In genomic region chr10:71247804-71248203, GRCh38 we compare ENCODE assay signal across 15 cellular contexts.
"Had no signal": no experiment of that assay in that cellular context is flagged by ENCODE, and none has a peak within 500 bp of the region (broad histone marks: within the 10 kb centered on the region; RNA-seq: fewer than 3 reads in every experiment).

No MANE protein-coding gene starts in this region.

- H3K9me3 ChIP-seq: left lung, suprapubic skin, uterus had no signal

- H3K4me3 ChIP-seq: left lung, suprapubic skin, uterus had no signal

- H3K27me3 ChIP-seq: left lung, uterus had no signal

- H3K27ac ChIP-seq: left lung, suprapubic skin, uterus had no signal

- DNase-seq: activated CD4-positive, alpha-beta T cell treated with anti-CD3 and anti-CD28 coated beads, Interleukin-2, amount 50 U/mL, for 48 hours; activated CD8-positive, alpha-beta memory T cell treated with anti-CD3 and anti-CD28 coated beads, Interleukin-2, amount 10 ng/mL, durations not matched to agents 7 days and 5 days; activated effector memory CD4-positive, alpha-beta T cell treated with Interleukin-2 at 50 U/mL for 16 hours; activated T-cell treated with anti-CD3 and anti-CD28 coated beads, Interleukin-2, amount 50 U/mL, for 24 hours; dermis blood vessel endothelial cell; endodermal cell; left lung; stimulated activated CD4-positive, alpha-beta T cell treated with anti-CD3 and anti-CD28 coated beads, Interleukin-12 subunit alpha, Interleukin-12 subunit beta, amount 100 ng/mL, for 4 hours; stimulated activated naive CD4-positive, alpha-beta T cell treated with Interleukin-2 at 50 U/mL for 16 hours; uterus had no signal

- H3K36me3 ChIP-seq: left lung, suprapubic skin, uterus had no signal

- H3K36me3 Mint-ChIP-seq: activated CD8-positive, alpha-beta memory T cell treated with anti-CD3 and anti-CD28 coated beads, Interleukin-2, amount 10 ng/mL, durations not matched to agents 7 days and 5 days; activated naive CD4-positive, alpha-beta T cell treated with anti-CD3 and anti-CD28 coated beads, Interleukin-2, amount 50 U/mL, for 24 hours had no signal

- ATAC-seq: activated CD4-positive, CD25-positive, alpha-beta regulatory T cell treated with anti-CD3 and anti-CD28 coated beads, Interleukin-2, amount 50 U/mL, for 24 hours; activated CD8-positive, alpha-beta memory T cell treated with anti-CD3 and anti-CD28 coated beads, Interleukin-2, amount 10 ng/mL, durations not matched to agents 7 days and 5 days; sciatic nerve had no signal

- H3K4me3 Mint-ChIP-seq: activated CD8-positive, alpha-beta memory T cell treated with anti-CD3 and anti-CD28 coated beads, Interleukin-2, amount 10 ng/mL, durations not matched to agents 7 days and 5 days; activated naive CD4-positive, alpha-beta T cell treated with anti-CD3 and anti-CD28 coated beads, Interleukin-2, amount 50 U/mL, for 24 hours; activated T-cell treated with anti-CD3 and anti-CD28 coated beads, Interleukin-2, amount 50 U/mL, for 24 hours; endodermal cell had no signal

- H3K4me1 Mint-ChIP-seq: activated CD8-positive, alpha-beta memory T cell treated with anti-CD3 and anti-CD28 coated beads, Interleukin-2, amount 10 ng/mL, durations not matched to agents 7 days and 5 days; activated naive CD4-positive, alpha-beta T cell treated with anti-CD3 and anti-CD28 coated beads, Interleukin-2, amount 50 U/mL, for 24 hours had no signal

- H3K27ac Mint-ChIP-seq: activated CD8-positive, alpha-beta memory T cell treated with anti-CD3 and anti-CD28 coated beads, Interleukin-2, amount 10 ng/mL, durations not matched to agents 7 days and 5 days; activated naive CD4-positive, alpha-beta T cell treated with anti-CD3 and anti-CD28 coated beads, Interleukin-2, amount 50 U/mL, for 24 hours; activated T-cell treated with anti-CD3 and anti-CD28 coated beads, Interleukin-2, amount 50 U/mL, for 24 hours; endodermal cell had no signal

- FAIRE-seq: islet of Langerhans had no signal

- H3K9me3 Mint-ChIP-seq: activated naive CD4-positive, alpha-beta T cell treated with anti-CD3 and anti-CD28 coated beads, Interleukin-2, amount 50 U/mL, for 24 hours; activated T-cell treated with anti-CD3 and anti-CD28 coated beads, Interleukin-2, amount 50 U/mL, for 24 hours; endodermal cell had no signal
